ENCODE assay signal across 10 cellular contexts in the genomic region with DNA sequence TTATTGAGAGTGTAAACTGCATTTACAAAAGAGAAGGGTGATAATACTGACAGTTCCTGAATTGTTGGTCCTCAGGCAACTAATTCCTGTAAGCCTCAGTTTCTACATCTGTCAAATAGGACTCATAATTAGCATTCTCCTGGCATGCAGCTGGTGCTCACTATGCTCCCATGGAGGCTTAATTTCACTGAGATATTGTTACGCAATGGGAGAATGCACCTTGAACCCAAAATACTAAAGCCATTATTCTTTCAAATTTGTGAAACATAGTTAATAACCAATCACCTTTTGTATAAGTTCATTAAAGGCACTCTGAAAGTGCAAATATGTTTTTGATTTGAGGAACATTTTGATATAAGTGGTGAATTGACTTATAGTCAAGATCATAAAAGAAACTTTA.
"Had no signal": no experiment of that assay in that cellular context is flagged by ENCODE, and none has a peak within 500 bp of the region (broad histone marks: within the 10 kb centered on the region; RNA-seq: fewer than 3 reads in every experiment).

No MANE protein-coding gene starts in this region.

- H3K9ac ChIP-seq: GM23248 had no signal

- H3K4me3 ChIP-seq: GM23248, GM23338, HAP-1 had no signal

- H3K4me2 ChIP-seq: GM23338 had no signal

- H3K9me3 ChIP-seq: HAP-1 had no signal

- H3K4me1 ChIP-seq: HAP-1 had no signal

- DNase-seq: GM23248, GOT3, H7, H9, HCEC 1CT, HFFc6 had no signal

- H2AFZ ChIP-seq: GM23248, GM23338 had no signal

- H3K36me3 ChIP-seq: HAP-1 had no signal

- H3K27ac ChIP-seq: GM23248 had no signal

- ATAC-seq: GM23338, HCT116 had no signal

- FAIRE-seq: H54 had no signal
